Comparison of ENCODE assay signal across 14 cellular contexts in genomic region chr18:31275722-31276463, GRCh38. TPM values are rescaled to one million over a fixed set of nuclear protein-coding genes. Genes with fewer than 3 reads are reported as not detected.
A peak's percentile ranks its signal among the peaks of the same experiment; 100 is the strongest.
DNase-seq lines count a peak whose midpoint lies in the region; ATAC-seq and TF ChIP-seq lines count a peak whose summit lies in the region.
"Had no signal": no experiment of that assay in that cellular context is flagged by ENCODE, and none has a peak within 500 bp of the region (broad histone marks: within the 10 kb centered on the region; RNA-seq: fewer than 3 reads in every experiment).

No MANE protein-coding gene starts in this region.

- no peak for TF ChIP-seq EP300 in stomach (IDR thresholded peaks at IDR 0.05)

- 13 to 41% (median 22%) methylated on average over 3 of the region's 3 CpGs for WGBS in stomach, 5 donors

- in situ Hi-C loops in KBM-7 (cut with MboI; ENCODE audit: low pct_unique_long_range_greater_than_20kb, low sequenced_read_pairs), result no loop called here

- TF ChIP-seq POLR2A in stomach (IDR thresholded peaks at IDR 0.05), result no peak

- peaks cover 0 to 5% (median 3%) of the 10 kb centered on the region in 4 donors for H3K4me1 ChIP-seq in stomach

- H3K9me3 ChIP-seq in stomach, result no peaks in the 10 kb centered on the region

- intact Hi-C loops in left cardiac atrium (cut with DNase I), result loop anchor here in 1 of 2 donors (5.0 kb wide), 1 partner anchor 221 kb away; the partner anchor contains the start of gene DSG2
- intact Hi-C loops in stomach (cut with DNase I; ENCODE audit: low total_unique reads), result no loop called here
- intact Hi-C loops in head of caudate nucleus (cut with DNase I), result no loop called here

- no peak overlapping the region for H3K4me3 ChIP-seq in stomach

- ATAC-seq in left cardiac atrium (peak; percentile 46 to 92), HG03469 (IDR thresholded peaks at IDR 0.05; ENCODE audit: unreplicated experiment) (no peak)
- ATAC-seq: activated naive CD8-positive, alpha-beta T cell treated with anti-CD3 and anti-CD28 coated beads, Interleukin-2, amount 50 U/mL, for 24 hours had no signal

- no peaks in the 10 kb centered on the region for H3K36me3 ChIP-seq in stomach

- H3K27ac ChIP-seq in stomach, result peak overlapping the region in 3 of 5 donors; percentile 13 to 27 (median 27)

- H3K27me3 ChIP-seq in stomach, result no peaks in the 10 kb centered on the region

- TF ChIP-seq CTCF in stomach (IDR thresholded peaks at IDR 0.05), result no peak

- DNase-seq in KBM-7 (peak; percentile 69), SKM-1 treated with dmso at 0.1 percent for 144 hours (lab: John Stamatoyannopoulos, UW; ENCODE audit: unreplicated experiment) (peak; percentile 80), left cardiac atrium (peak; percentile 42), stomach (no peak), medulla oblongata (ENCODE audit: extremely low spot score) (no peak), NCI-H524 treated with DMSO at 0.1 percent for 48 hours (lab: John Stamatoyannopoulos, UW) (no peak), head of caudate nucleus (no peak)
- DNase-seq: activated naive CD8-positive, alpha-beta T cell treated with anti-CD3 and anti-CD28 coated beads, Interleukin-2, amount 50 U/mL, for 24 hours; naive B cell; stimulated activated CD4-positive, alpha-beta T cell treated with anti-CD3 and anti-CD28 coated beads, Interleukin-15, amount 100 ng/mL, for 24 hours had no signal

RNA-seq across cellular contexts. Expression of gene DSG1, which starts 42.1 kb away (rescaled TPM):
- total RNA-seq in left cardiac atrium, result 1 to 10 TPM; 2.0 to 3.6 TPM
- total RNA-seq in stomach, result 1 to 10 TPM in 1 of 5 donors, not detected in 4; 1.8 TPM
- under 1 TPM in 1 of 3 donors, not detected in 2; 0.03 TPM for polyA plus RNA-seq in stomach
- total RNA-seq: activated CD8-positive, alpha-beta memory T cell treated with anti-CD3 and anti-CD28 coated beads for 36 hours; M059J; T-helper 1 cell treated with Interleukin-12 subunit alpha and Interleukin-12 subunit beta and Interleukin-4 antibody, amounts not matched to agents 30 ng/mL and 1 ng/mL, for 36 hours had no signal

Comparison
In these comparisons a context has a peak if more than half of its experiments do, and no peak if none do; other contexts are left out.
1. DNase-seq: peak in KBM-7 (single experiment), SKM-1 treated with dmso at 0.1 percent for 144 hours (single experiment) and left cardiac atrium (single experiment); none in stomach (single experiment), medulla oblongata (single experiment), NCI-H524 treated with DMSO at 0.1 percent for 48 hours (single experiment) and head of caudate nucleus (0 of 42).